In the genomic region with DNA sequence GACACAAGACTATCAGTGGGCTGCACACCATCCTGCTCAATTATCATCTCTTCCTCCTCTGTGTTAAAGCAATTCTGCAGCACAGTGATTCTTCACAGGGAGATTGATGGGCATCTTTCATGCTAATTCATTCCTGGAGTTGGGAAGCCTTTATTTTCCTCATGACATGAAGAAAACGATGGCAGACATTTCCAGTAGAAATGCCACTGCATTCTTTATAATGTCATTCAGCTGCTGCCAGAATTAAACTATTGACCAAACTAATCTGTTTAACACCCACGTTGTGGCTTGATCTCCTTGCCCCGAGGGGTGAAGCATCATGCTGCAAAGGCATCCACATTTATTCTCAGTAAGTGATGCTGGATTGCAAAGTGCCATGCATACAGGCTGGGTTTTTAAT, we compare ENCODE assay signal across 17 cellular contexts.
DNase-seq lines count a peak whose midpoint lies in the region; ATAC-seq and TF ChIP-seq lines count a peak whose summit lies in the region.
"Had no signal": no experiment of that assay in that cellular context is flagged by ENCODE, and none has a peak within 500 bp of the region (broad histone marks: within the 10 kb centered on the region; RNA-seq: fewer than 3 reads in every experiment).

No MANE protein-coding gene starts in this region.

- peak; percentile 17 for DNase-seq in EL
- DNase-seq in RPMI7951 (ENCODE audit: low read depth): peak; percentile 41
- no peak for DNase-seq in NCI-H146 (lab: John Stamatoyannopoulos, UW)
- no peak for DNase-seq in uterus
- DNase-seq in AG20443 (ENCODE audit: low spot score): no peak
- DNase-seq: 8988T; ACHN; AML-193; Caco-2; Calu3; CD4-positive, alpha-beta T cell; CD8-positive, alpha-beta T cell; GF-D8 had no signal

- no peaks in the 10 kb centered on the region for H3K9me2 ChIP-seq in neural cell (ENCODE audit: insufficient read depth, low read length)

- no peaks in the 10 kb centered on the region for H3F3A ChIP-seq in neural cell (ENCODE audit: insufficient read depth, low read length, poor library complexity, severe bottlenecking)

- H3K4me3 ChIP-seq in neural cell (ENCODE audit: low read length) (peak overlapping the region; percentile 0), uterus (no peak overlapping the region)
- H3K4me3 ChIP-seq: BLaER1 treated with 17β-estradiol and CSF1 and Interleukin-3, amounts not matched to agents 10 nM and 100 nM had no signal

- H3K27ac ChIP-seq in neural cell (ENCODE audit: low read length) (no peak overlapping the region), uterus (no peak overlapping the region)
- H3K27ac ChIP-seq: BLaER1 treated with 17β-estradiol and CSF1 and Interleukin-3, amounts not matched to agents 10 nM and 100 nM; C4-2B had no signal

- H3K27me3 ChIP-seq in neural cell (ENCODE audit: insufficient read depth, low read depth, low read length) (no peaks in the 10 kb centered on the region), uterus (no peaks in the 10 kb centered on the region)
- H3K27me3 ChIP-seq: BLaER1 treated with 17β-estradiol and CSF1 and Interleukin-3, amounts not matched to agents 10 nM and 100 nM had no signal

- H3K9ac ChIP-seq in neural cell (ENCODE audit: low read length): no peak overlapping the region
- H3K9ac ChIP-seq: BLaER1 treated with 17β-estradiol and CSF1 and Interleukin-3, amounts not matched to agents 10 nM and 100 nM had no signal

- TF ChIP-seq CTCF in neural cell (IDR thresholded peaks at IDR 0.05; ENCODE audit: poor library complexity, severe bottlenecking) (no peak), uterus (IDR thresholded peaks at IDR 0.05) (no peak)

- H4K20me1 ChIP-seq in neural cell (ENCODE audit: insufficient read depth): no peaks in the 10 kb centered on the region
- H4K20me1 ChIP-seq: BLaER1 treated with 17β-estradiol and CSF1 and Interleukin-3, amounts not matched to agents 10 nM and 100 nM had no signal

- no peak for ATAC-seq in GM21576 (IDR thresholded peaks at IDR 0.05; ENCODE audit: unreplicated experiment)
- ATAC-seq: CD8-positive, alpha-beta T cell had no signal

- H2AFZ ChIP-seq in neural cell (ENCODE audit: low read depth, low read length): no peak overlapping the region

- TF ChIP-seq EP300 in neural cell (conservative IDR thresholded peaks at IDR 0.05; ENCODE audit: poor library complexity, severe bottlenecking): peak; percentile 43

- intact Hi-C loops in uterus (cut with DNase I; ENCODE audit: low total_unique reads): no loop called here

- no peak for TF ChIP-seq RAD21 in neural cell (conservative IDR thresholded peaks at IDR 0.05)

- no peaks in the 10 kb centered on the region for H3K4me1 ChIP-seq in uterus
- H3K4me1 ChIP-seq: BLaER1 treated with 17β-estradiol and CSF1 and Interleukin-3, amounts not matched to agents 10 nM and 100 nM; Caco-2 had no signal

- H3K79me2 ChIP-seq in neural cell (replicated peaks; ENCODE audit: insufficient read depth, low read length): no peaks in the 10 kb centered on the region

- TF ChIP-seq POLR2A in uterus (IDR thresholded peaks at IDR 0.05): no peak

- no peak overlapping the region for H3K4me2 ChIP-seq in neural cell (ENCODE audit: low read length)
- H3K4me2 ChIP-seq: BLaER1 treated with 17β-estradiol and CSF1 and Interleukin-3, amounts not matched to agents 10 nM and 100 nM had no signal

- H3K9me3 ChIP-seq in neural cell (ENCODE audit: low read length) (no peaks in the 10 kb centered on the region), uterus (no peaks in the 10 kb centered on the region)
- H3K9me3 ChIP-seq: BLaER1 treated with 17β-estradiol and CSF1 and Interleukin-3, amounts not matched to agents 10 nM and 100 nM; Caco-2 had no signal

- no peaks in the 10 kb centered on the region for H3K36me3 ChIP-seq in neural cell (ENCODE audit: insufficient read depth, low read length)
- H3K36me3 ChIP-seq in uterus: no peaks in the 10 kb centered on the region
- H3K36me3 ChIP-seq: BLaER1 treated with 17β-estradiol and CSF1 and Interleukin-3, amounts not matched to agents 10 nM and 100 nM had no signal

TF ChIP-seq in neural cell, 6 proteins besides CTCF, POLR2A, EP300 and RAD21:
- TF ChIP-seq MXI1 (conservative IDR thresholded peaks at IDR 0.05; ENCODE audit: poor library complexity, severe bottlenecking) (no peak), TAF1 (IDR thresholded peaks at IDR 0.05; ENCODE audit: low read depth) (no peak), EZH2 (IDR thresholded peaks at IDR 0.05; ENCODE audit: borderline replicate concordance, insufficient read depth, low read length, poor library complexity, severe bottlenecking) (no peak), POLR2AphosphoS5 (IDR thresholded peaks at IDR 0.05) (no peak), SMC3 (conservative IDR thresholded peaks at IDR 0.05; ENCODE audit: poor library complexity) (no peak)
- TF ChIP-seq, protein P1, sequence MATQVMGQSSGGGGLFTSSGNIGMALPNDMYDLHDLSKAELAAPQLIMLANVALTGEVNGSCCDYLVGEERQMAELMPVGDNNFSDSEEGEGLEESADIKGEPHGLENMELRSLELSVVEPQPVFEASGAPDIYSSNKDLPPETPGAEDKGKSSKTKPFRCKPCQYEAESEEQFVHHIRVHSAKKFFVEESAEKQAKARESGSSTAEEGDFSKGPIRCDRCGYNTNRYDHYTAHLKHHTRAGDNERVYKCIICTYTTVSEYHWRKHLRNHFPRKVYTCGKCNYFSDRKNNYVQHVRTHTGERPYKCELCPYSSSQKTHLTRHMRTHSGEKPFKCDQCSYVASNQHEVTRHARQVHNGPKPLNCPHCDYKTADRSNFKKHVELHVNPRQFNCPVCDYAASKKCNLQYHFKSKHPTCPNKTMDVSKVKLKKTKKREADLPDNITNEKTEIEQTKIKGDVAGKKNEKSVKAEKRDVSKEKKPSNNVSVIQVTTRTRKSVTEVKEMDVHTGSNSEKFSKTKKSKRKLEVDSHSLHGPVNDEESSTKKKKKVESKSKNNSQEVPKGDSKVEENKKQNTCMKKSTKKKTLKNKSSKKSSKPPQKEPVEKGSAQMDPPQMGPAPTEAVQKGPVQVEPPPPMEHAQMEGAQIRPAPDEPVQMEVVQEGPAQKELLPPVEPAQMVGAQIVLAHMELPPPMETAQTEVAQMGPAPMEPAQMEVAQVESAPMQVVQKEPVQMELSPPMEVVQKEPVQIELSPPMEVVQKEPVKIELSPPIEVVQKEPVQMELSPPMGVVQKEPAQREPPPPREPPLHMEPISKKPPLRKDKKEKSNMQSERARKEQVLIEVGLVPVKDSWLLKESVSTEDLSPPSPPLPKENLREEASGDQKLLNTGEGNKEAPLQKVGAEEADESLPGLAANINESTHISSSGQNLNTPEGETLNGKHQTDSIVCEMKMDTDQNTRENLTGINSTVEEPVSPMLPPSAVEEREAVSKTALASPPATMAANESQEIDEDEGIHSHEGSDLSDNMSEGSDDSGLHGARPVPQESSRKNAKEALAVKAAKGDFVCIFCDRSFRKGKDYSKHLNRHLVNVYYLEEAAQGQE (IDR thresholded peaks at IDR 0.05; ENCODE audit: borderline replicate concordance): peak; percentile 64

Comparison
In these comparisons a context has a peak if more than half of its experiments do, and no peak if none do; other contexts are left out.
1. DNase-seq: peak in EL (single experiment) and RPMI7951 (single experiment); none in NCI-H146 (single experiment), uterus (0 of 2) and AG20443 (single experiment).